Comparison of ENCODE assay signal across 15 cellular contexts in genomic region chr11:34343153-34343552, GRCh38. TPM values are rescaled to one million over a fixed set of nuclear protein-coding genes. Genes with fewer than 3 reads are reported as not detected.
DNase-seq lines count a peak whose midpoint lies in the region; ATAC-seq, FAIRE-seq and TF ChIP-seq lines count a peak whose summit lies in the region.
"Had no signal": no experiment of that assay in that cellular context is flagged by ENCODE, and none has a peak within 500 bp of the region (broad histone marks: within the 10 kb centered on the region; RNA-seq: fewer than 3 reads in every experiment).

No MANE protein-coding gene starts in this region.

- H3K9me3 ChIP-seq in Karpas-422 (ENCODE audit: low read length), result no peaks in the 10 kb centered on the region

- 0 out of 2 replicates have a peak overlapping the region, but pooled peaks have one; percentile 21 for H3K27ac ChIP-seq in RWPE1
- no peak overlapping the region for H3K27ac ChIP-seq in Karpas-422 (ENCODE audit: low read length)

- CTCF ChIA-PET in RWPE1 (lab: Yijun Ruan, JAX), result no interaction called here

- H3K79me2 ChIP-seq in Karpas-422 (ENCODE audit: low read length), result no peaks in the 10 kb centered on the region

- no peaks in the 10 kb centered on the region for H3K27me3 ChIP-seq in Karpas-422 (ENCODE audit: low read length)

- no peak for FAIRE-seq in frontal cortex (lab: Jason Lieb, UNC)
- FAIRE-seq: TTC549 had no signal

- H3K9me2 ChIP-seq in Karpas-422 (replicated peaks; ENCODE audit: insufficient read depth, low read length), result no peaks in the 10 kb centered on the region

- no peak overlapping the region for H3K9ac ChIP-seq in Karpas-422 (ENCODE audit: low read length)

- H3K4me3 ChIP-seq in epithelial cell of esophagus (ENCODE audit: low read length), result no peak overlapping the region
- H3K4me3 ChIP-seq in skeletal muscle cell (ENCODE audit: low read depth, low read length), result no peak overlapping the region
- no peak overlapping the region for H3K4me3 ChIP-seq in Karpas-422 (ENCODE audit: low read length)

- no peak for ATAC-seq in activated CD4-positive, CD25-positive, alpha-beta regulatory T cell treated with anti-CD3 and anti-CD28 coated beads, Interleukin-2, amount 50 U/mL, for 24 hours
- ATAC-seq: naive thymus-derived CD8-positive, alpha-beta T cell had no signal

- peak; percentile 64 for DNase-seq in GM04503 (ENCODE audit: low read depth)
- peak; percentile 63 for DNase-seq in RWPE1 (ENCODE audit: low spot score)
- DNase-seq in epithelial cell of esophagus (ENCODE audit: low read depth), result peak; percentile 54
- peak; percentile 65 for DNase-seq in skeletal muscle cell (ENCODE audit: low read depth)
- DNase-seq in pons (ENCODE audit: low spot score), result no peak
- no peak for DNase-seq in Karpas-422
- DNase-seq in frontal cortex (ENCODE audit: low spot score in 2 of 2), result no peak
- DNase-seq: activated naive CD8-positive, alpha-beta T cell treated with anti-CD3 and anti-CD28 coated beads for 36 hours; CD4-positive, alpha-beta memory T cell; naive thymus-derived CD8-positive, alpha-beta T cell; NCI-H1417; NCI-H510A; RPMI8226 had no signal

- H3K36me3 ChIP-seq in Karpas-422 (ENCODE audit: insufficient read depth, low read length), result no peaks in the 10 kb centered on the region

- H3K4me1 ChIP-seq in Karpas-422 (ENCODE audit: low read length), result no peaks in the 10 kb centered on the region; the same call in 1 of the 2 replicates

- TF ChIP-seq CTCF in RWPE1 (conservative IDR thresholded peaks at IDR 0.05; ENCODE audit: low read depth) (no peak), epithelial cell of esophagus (IDR thresholded peaks at IDR 0.05; ENCODE audit: insufficient read depth, low read depth, low read length, missing control alignments) (no peak)

- H2AFZ ChIP-seq in Karpas-422 (ENCODE audit: low read length), result no peak overlapping the region

- no peak overlapping the region for H3K4me2 ChIP-seq in Karpas-422 (ENCODE audit: low read depth, low read length, poor library complexity, severe bottlenecking)

- no peaks in the 10 kb centered on the region for H4K20me1 ChIP-seq in Karpas-422 (ENCODE audit: insufficient read depth, low read depth, low read length)

- POLR2A ChIA-PET in RWPE1 (lab: Yijun Ruan, JAX; ENCODE audit: low non-redundant PET), result no interaction called here

RNA-seq across cellular contexts. Expression of gene ABTB2, which starts 14.7 kb away (rescaled TPM):
- not detected in 2 replicates for total RNA-seq in Karpas-422 (2014; rRNA removed; shearing (Covaris generic); ENCODE audit: low replicate concordance)
- 2.4 TPM for total RNA-seq in frontal cortex

Comparison
In these comparisons a context has a peak if more than half of its experiments do, and no peak if none do; other contexts are left out.
1. DNase-seq: peak in GM04503 (single experiment), RWPE1 (single experiment), epithelial cell of esophagus (single experiment) and skeletal muscle cell (single experiment); none in pons (single experiment), Karpas-422 (single experiment) and frontal cortex (0 of 2).